In the genomic region with DNA sequence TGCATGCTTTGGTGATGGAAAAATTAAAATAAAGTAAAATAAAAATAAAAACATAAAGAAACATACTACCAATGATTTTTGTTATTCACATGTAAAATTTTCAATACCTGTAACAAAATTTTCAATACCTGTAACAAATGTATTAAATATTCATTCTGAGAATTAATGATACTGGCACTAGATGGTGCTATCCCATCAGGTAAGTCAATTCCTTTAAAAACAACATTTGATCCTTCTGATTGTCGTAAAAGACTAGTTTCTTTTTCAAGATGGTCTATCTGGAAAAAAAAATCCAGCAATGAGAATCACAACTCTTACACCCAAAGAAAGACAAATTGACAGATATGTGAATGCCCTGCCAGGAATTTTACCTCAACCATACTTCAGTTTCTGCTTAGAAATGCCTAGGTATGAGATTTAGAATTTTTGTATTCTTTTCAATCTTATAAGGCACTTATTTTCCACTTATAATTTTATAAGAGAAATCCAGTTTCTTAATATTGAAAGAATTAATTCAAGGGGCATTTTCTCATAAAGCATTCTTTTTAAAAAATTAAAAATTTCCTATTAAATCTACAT, we compare ENCODE assay signal across 8 cellular contexts. TPM values are rescaled to one million over a fixed set of nuclear protein-coding genes. Genes with fewer than 3 reads are reported as not detected.
DNase-seq lines count a peak whose midpoint lies in the region; ATAC-seq and TF ChIP-seq lines count a peak whose summit lies in the region.

No MANE protein-coding gene starts in this region.

- intact Hi-C loops in esophagus muscularis mucosa (cut with DNase I) = no loop called here

- no peak for TF ChIP-seq CTCF in HEK293 (tag by site-specific recombination; IDR thresholded peaks at IDR 0.05)
- peak; percentile 42 to 49 (median 46) for TF ChIP-seq CTCF in esophagus muscularis mucosa (IDR thresholded peaks at IDR 0.05)

- CTCF ChIA-PET in HEK293 (lab: Yijun Ruan, JAX) = interaction anchor here (0.6 to 0.9 kb wide), 2 partner anchors 72 to 882 kb away, joined by 3 read pairs; no protein-coding TSS in a partner anchor

- H3K4me1 ChIP-seq in HEK293 (ENCODE audit: control insufficient read depth, insufficient read depth, low read length) = no peaks in the 10 kb centered on the region
- H3K4me1 ChIP-seq in NT2/D1 (ENCODE audit: insufficient read depth, insufficient read length) = no peaks in the 10 kb centered on the region
- no peaks in the 10 kb centered on the region for H3K4me1 ChIP-seq in esophagus muscularis mucosa

- no peak for TF ChIP-seq EP300 in esophagus muscularis mucosa (IDR thresholded peaks at IDR 0.05)

- H3K27me3 ChIP-seq in NT2/D1 (ENCODE audit: insufficient read depth, insufficient read length) = no peaks in the 10 kb centered on the region
- no peaks in the 10 kb centered on the region for H3K27me3 ChIP-seq in esophagus muscularis mucosa

- 0% methylated on average over 1 of the region's 1 CpG for WGBS in esophagus muscularis mucosa

- H3K4me3 ChIP-seq in HEK293 (ENCODE audit: low read depth, low read length) (no peak overlapping the region), NT2/D1 (ENCODE audit: insufficient read length, low read depth) (no peak overlapping the region), esophagus muscularis mucosa (peak overlapping the region; percentile 23 to 44 (median 40))

- TF ChIP-seq POLR2A in esophagus muscularis mucosa (IDR thresholded peaks at IDR 0.05; ENCODE audit: low read depth) = no peak

- peak; percentile 20 for DNase-seq in Caki2 (ENCODE audit: low read depth)
- DNase-seq in NT2/D1 (ENCODE audit: low read depth, low spot score) = peak; percentile 2
- DNase-seq in esophagus muscularis mucosa (ENCODE audit: extremely low spot score) = no peak
- peak; percentile 19 for DNase-seq in putamen (ENCODE audit: low spot score)
- DNase-seq in stimulated activated CD8-positive, alpha-beta memory T cell treated with anti-CD3 and anti-CD28 coated beads, Interleukin-4, amount 100 ng/mL, for 48 hours = no peak

- H3K36me3 ChIP-seq in HEK293 (ENCODE audit: control insufficient read depth in 2 of 2, insufficient read depth in 1 of 2, low read length in 2 of 2) (peaks cover 54 to 59% of the 10 kb centered on the region in 2 experiments), NT2/D1 (ENCODE audit: insufficient read depth, insufficient read length, low read length) (peaks cover 56% of the 10 kb centered on the region), esophagus muscularis mucosa (peaks cover under 1 to 51% (median 33%) of the 10 kb centered on the region in 4 donors)

- H3K9me3 ChIP-seq in HEK293 (ENCODE audit: control insufficient read depth, insufficient read depth, low read depth, low read length) = no peaks in the 10 kb centered on the region
- no peaks in the 10 kb centered on the region for H3K9me3 ChIP-seq in NT2/D1 (ENCODE audit: insufficient read depth, low read length)
- no peaks in the 10 kb centered on the region for H3K9me3 ChIP-seq in esophagus muscularis mucosa

- H3K27ac ChIP-seq in HEK293 (ENCODE audit: extremely low read depth, low read depth, low read length) = no peak overlapping the region
- no peak overlapping the region for H3K27ac ChIP-seq in esophagus muscularis mucosa (replicated peaks in 1 of 4)

- POLR2A ChIA-PET in HEK293 (lab: Yijun Ruan, JAX) = no interaction called here

- ATAC-seq in GM19351 (IDR thresholded peaks at IDR 0.05; ENCODE audit: unreplicated experiment) = no peak
- no peak for ATAC-seq in HG03469 (IDR thresholded peaks at IDR 0.05; ENCODE audit: unreplicated experiment)

- H3K9ac ChIP-seq in NT2/D1 (ENCODE audit: insufficient read length, low read depth) = no peak overlapping the region

- in situ Hi-C loops in Caki2 (cut with HindIII; ENCODE audit: low pct_unique_long_range_greater_than_20kb, low sequenced_read_pairs) = no loop called here

TF ChIP-seq in HEK293, 187 proteins besides CTCF, POLR2A, EP300 and RAD21:
- no peak for TF ChIP-seq ZSCAN23 (tag by site-specific recombination; IDR thresholded peaks at IDR 0.05)
- peak; percentile 68 for TF ChIP-seq ZNF654 (tag by site-specific recombination; IDR thresholded peaks at IDR 0.05; ENCODE audit: low read depth)

RNA-seq across cellular contexts. Expression of gene CEP290, which starts 30.7 kb away (rescaled TPM):
- 3.2 and 5.4 TPM in 2 replicates for total RNA-seq in Caki2 (2014; rRNA removed; shearing (Covaris generic); ENCODE audit: low replicate concordance)
- 10 to 100 TPM in 3 of 4 donors, 1 to 10 TPM in 1; 8.1 to 18.1 (median 13.6) TPM for total RNA-seq in esophagus muscularis mucosa

RNA-seq across cellular contexts. Expression of gene TMTC3, which starts 30.9 kb away (rescaled TPM):
- total RNA-seq in Caki2 (2014; rRNA removed; shearing (Covaris generic); ENCODE audit: low replicate concordance) = 21.3 and 21.9 TPM in 2 replicates
- 10 to 100 TPM; 16.9 to 22.2 (median 18.3) TPM for total RNA-seq in esophagus muscularis mucosa

Comparison
In these comparisons a context has a peak if more than half of its experiments do, and no peak if none do; other contexts are left out.
1. DNase-seq: peak in Caki2 (single experiment), NT2/D1 (single experiment) and putamen (single experiment); none in esophagus muscularis mucosa (single experiment) and stimulated activated CD8-positive, alpha-beta memory T cell treated with anti-CD3 and anti-CD28 coated beads, Interleukin-4, amount 100 ng/mL, for 48 hours (single experiment).
2. H3K4me3 ChIP-seq: peak in esophagus muscularis mucosa (4 of 4); none in HEK293 (single experiment) and NT2/D1 (single experiment).